4 cellular contexts compared by ENCODE assay signal in the genomic region with DNA sequence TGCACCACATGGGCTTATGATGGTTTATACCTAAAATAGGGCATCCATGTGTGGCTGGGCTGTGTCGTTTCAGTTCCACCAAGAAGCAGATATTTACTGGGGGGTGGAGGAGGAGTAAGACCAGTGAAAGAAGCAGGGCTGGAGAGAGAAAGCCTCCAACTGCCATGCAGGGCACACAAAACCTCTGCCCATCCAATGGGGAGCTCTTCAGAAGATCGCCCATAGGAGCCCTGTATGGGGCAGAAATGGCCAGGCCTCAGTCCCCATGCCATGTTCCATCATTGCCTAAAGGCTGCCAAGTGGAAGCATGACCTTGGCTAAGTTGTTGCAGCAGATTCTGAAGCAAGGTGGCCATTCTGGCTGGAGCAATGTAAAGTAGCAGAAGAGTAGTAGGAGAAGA.
"Had no signal": no experiment of that assay in that cellular context is flagged by ENCODE, and none has a peak within 500 bp of the region (broad histone marks: within the 10 kb centered on the region; RNA-seq: fewer than 3 reads in every experiment).

No MANE protein-coding gene starts in this region.

- H3K4me3 ChIP-seq: GM23338 had no signal

- H3K27ac Mint-ChIP-seq: GM23338, H9 had no signal

- H3K4me1 Mint-ChIP-seq: GM23338 had no signal

- DNase-seq: H9, HCEC 1CT, IMR-90 had no signal

- H3K4me2 ChIP-seq: GM23338 had no signal

- H2AFZ ChIP-seq: GM23338 had no signal

- H3K9me3 Mint-ChIP-seq: GM23338, H9 had no signal

- H3K4me3 Mint-ChIP-seq: GM23338, H9 had no signal
